Comparison of ENCODE assay signal across 1 cellular context in genomic region chr3:190041333-190042041, GRCh38.
A peak's percentile ranks its signal among the peaks of the same experiment; 100 is the strongest.
TF ChIP-seq lines count a peak whose summit lies in the region.

No MANE protein-coding gene starts in this region.

TF ChIP-seq in GM23338, 12 proteins besides CTCF, POLR2A, EP300 and RAD21:
- TF ChIP-seq ZNF462 (CRISPR knock-in tag; IDR thresholded peaks at IDR 0.05) (peak; percentile 57; the same call in 1 of the 2 replicates), EZH2 (IDR thresholded peaks at IDR 0.05; ENCODE audit: low read depth, unreplicated experiment) (no peak), NANOG (IDR thresholded peaks at IDR 0.05; ENCODE audit: borderline replicate concordance) (peak; percentile 99), POLR2AphosphoS5 (IDR thresholded peaks at IDR 0.05; ENCODE audit: low read depth) (0 out of 2 replicates have a peak, but pooled peaks have one; percentile 30), ZNF331 (CRISPR knock-in tag; IDR thresholded peaks at IDR 0.05; ENCODE audit: low read depth) (no peak), ETS1 (IDR thresholded peaks at IDR 0.05) (no peak), JUNB (IDR thresholded peaks at IDR 0.05; ENCODE audit: unreplicated experiment) (no peak), ZNF114 (CRISPR knock-in tag; IDR thresholded peaks at IDR 0.05) (no peak), EZH2phosphoT487 (IDR thresholded peaks at IDR 0.05; ENCODE audit: unreplicated experiment) (no peak), STAT1 (IDR thresholded peaks at IDR 0.05; ENCODE audit: unreplicated experiment) (no peak), CREB1 (CRISPR knock-in tag; IDR thresholded peaks at IDR 0.05; ENCODE audit: low read depth) (no peak; the same call in 1 of the 2 replicates), REST (IDR thresholded peaks at IDR 0.05; ENCODE audit: unreplicated experiment) (peak; percentile 3)
